In genomic region chr2:180128861-180129260, GRCh38 we compare ENCODE assay signal across 33 cellular contexts.
"Had no signal": no experiment of that assay in that cellular context is flagged by ENCODE, and none has a peak within 500 bp of the region (broad histone marks: within the 10 kb centered on the region; RNA-seq: fewer than 3 reads in every experiment).

No MANE protein-coding gene starts in this region.

- H3K27me3 ChIP-seq: adrenal gland, ascending aorta, body of pancreas, brain microvascular endothelial cell, breast epithelium, cardiac muscle cell had no signal

- H3K27ac ChIP-seq: adrenal gland, ascending aorta, body of pancreas, brain microvascular endothelial cell, breast epithelium, cardiac muscle cell had no signal

- H3K9me3 ChIP-seq: adrenal gland, ascending aorta, body of pancreas, breast epithelium had no signal

- FAIRE-seq: astrocyte, bronchial epithelial cell had no signal

- H3K4me1 ChIP-seq: adrenal gland, ascending aorta, body of pancreas, breast epithelium had no signal

- H3K36me3 ChIP-seq: adrenal gland, ascending aorta, brain microvascular endothelial cell, breast epithelium, cardiac muscle cell had no signal

- H3K4me3 ChIP-seq: adrenal gland, ascending aorta, body of pancreas, breast epithelium, cardiac muscle cell had no signal

- DNase-seq: activated effector memory CD4-positive, alpha-beta T cell treated with anti-CD3 and anti-CD28 coated beads, Interleukin-2, amount 50 U/mL, for 16 hours; activated effector memory CD4-positive, alpha-beta T cell treated with Interleukin-2 at 50 U/mL for 16 hours; activated gamma-delta T cell; activated gamma-delta T cell treated with Interleukin-2 at 50 U/mL for 16 hours; activated naive CD4-positive, alpha-beta T cell; activated naive CD4-positive, alpha-beta T cell treated with anti-CD3 and anti-CD28 coated beads for 36 hours; activated naive CD4-positive, alpha-beta T cell treated with anti-CD3 and anti-CD28 coated beads, Interleukin-2, amount 10 ng/mL, durations not matched to agents 7 days and 5 days; activated naive CD4-positive, alpha-beta T cell treated with anti-CD3 and anti-CD28 coated beads, Interleukin-2, amount 50 U/mL, for 16 hours; activated naive CD4-positive, alpha-beta T cell treated with Interleukin-2 at 50 U/mL for 16 hours; activated naive CD8-positive, alpha-beta T cell treated with anti-CD3 and anti-CD28 coated beads for 36 hours; activated naive CD8-positive, alpha-beta T cell treated with anti-CD3 and anti-CD28 coated beads, Interleukin-2, amount 10 ng/mL, durations not matched to agents 7 days and 5 days; activated naive CD8-positive, alpha-beta T cell treated with anti-CD3 and anti-CD28 coated beads, Interleukin-2, amount 50 U/mL, for 24 hours; activated T-cell treated with anti-CD3 and anti-CD28 coated beads, Interleukin-2, amount 50 U/mL, for 24 hours; activated T-cell treated with anti-CD3 and anti-CD28 coated beads, Interleukin-2, amount 50 U/mL, for 4 hours; activated T-cell treated with anti-CD3 and anti-CD28 coated beads, Interleukin-2, amount 50 U/mL, for 48 hours; activated T-cell treated with anti-CD3 and anti-CD28 coated beads, Interleukin-2, amount 50 U/mL, for 72 hours; adrenal gland; amniotic stem cell; amygdala; anterior cingulate cortex; aorta; body of pancreas; brain microvascular endothelial cell; caudate nucleus; central memory CD4-positive, alpha-beta T cell; cerebellar nuclear complex had no signal

- ATAC-seq: activated naive CD4-positive, alpha-beta T cell treated with anti-CD3 and anti-CD28 coated beads, Interleukin-2, amount 50 U/mL, for 72 hours; activated naive CD8-positive, alpha-beta T cell treated with anti-CD3 and anti-CD28 coated beads, Interleukin-2, amount 50 U/mL, for 24 hours; activated T-cell treated with anti-CD3 and anti-CD28 coated beads, Interleukin-2, amount 50 U/mL, for 4 hours; activated T-cell treated with anti-CD3 and anti-CD28 coated beads, Interleukin-2, amount 50 U/mL, for 72 hours; activated T-helper 17 cell treated with anti-CD3 and anti-CD28 coated beads, Interleukin-2, amount 50 U/mL, for 72 hours; body of pancreas had no signal
